ENCODE assay signal across 1 cellular context in the genomic region with DNA sequence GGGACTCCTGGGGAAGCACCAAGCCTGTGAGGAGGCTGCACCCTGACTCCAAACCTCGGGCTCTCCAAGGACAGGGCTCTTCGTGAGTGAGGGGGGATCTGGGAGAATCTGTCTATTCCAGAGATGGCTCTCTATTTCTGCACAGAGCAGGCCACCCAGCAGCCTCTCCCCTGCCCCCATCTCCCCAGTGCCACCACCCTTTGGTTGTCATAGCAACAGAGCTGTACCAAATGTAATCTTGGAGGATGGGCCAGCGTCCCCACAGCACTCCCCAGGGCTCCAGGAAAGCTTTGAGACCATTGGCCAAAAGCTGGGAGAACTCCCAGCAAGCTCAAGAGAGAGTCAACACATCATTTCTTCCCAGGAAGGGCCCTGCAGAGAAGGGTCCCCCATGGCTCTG.
A peak's percentile ranks its signal among the peaks of the same experiment; 100 is the strongest.
TF ChIP-seq lines count a peak whose summit lies in the region.

No MANE protein-coding gene starts in this region.

TF ChIP-seq in HepG2, 621 proteins besides CTCF, POLR2A, EP300 and RAD21:
- TF ChIP-seq CHD4 (IDR thresholded peaks at IDR 0.05; ENCODE audit: borderline replicate concordance, low read length) (no peak), ETV5 (CRISPR knock-in tag; IDR thresholded peaks at IDR 0.05; ENCODE audit: borderline replicate concordance) (no peak), RFX1 (IDR thresholded peaks at IDR 0.05) (peak; percentile 55; the same call in 1 of the 2 replicates), RFXANK (CRISPR knock-in tag; IDR thresholded peaks at IDR 0.05) (no peak)
TF ChIP-seq in HepG2: peak in this region for 1.
